13 cellular contexts compared by ENCODE assay signal in genomic region chr6:158211273-158212055, GRCh38. TPM values are rescaled to one million over a fixed set of nuclear protein-coding genes. Genes with fewer than 3 reads are reported as not detected.
DNase-seq lines count a peak whose midpoint lies in the region; ATAC-seq and TF ChIP-seq lines count a peak whose summit lies in the region.
"Had no signal": no experiment of that assay in that cellular context is flagged by ENCODE, and none has a peak within 500 bp of the region (broad histone marks: within the 10 kb centered on the region; RNA-seq: fewer than 3 reads in every experiment).

No MANE protein-coding gene starts in this region.

- 79 to 88% methylated on average over 3 of the region's 3 CpGs for WGBS in GM23248 (ENCODE audit: low coverage in 1 of 2, low lambda C conversion rate in 2 of 2, missing lambda C conversion rate in 2 of 2), 2 experiments

- H4K20me1 ChIP-seq in GM23248 (ENCODE audit: insufficient read depth) = no peaks in the 10 kb centered on the region

- peak; percentile 59 for DNase-seq in DMS53 (lab: John Stamatoyannopoulos, UW)
- DNase-seq in DMS53 treated with DMSO at 0.1 percent for 48 hours (lab: John Stamatoyannopoulos, UW; ENCODE audit: unreplicated experiment) = no peak
- peak; percentile 60 for DNase-seq in GM23248
- peak; percentile 66 for DNase-seq in fibroblast of the aortic adventitia (ENCODE audit: low read depth)
- no peak for DNase-seq in AG20443 (ENCODE audit: low spot score)
- DNase-seq in NCI-H748 treated with DMSO at 0.1 percent for 48 hours (lab: John Stamatoyannopoulos, UW) = no peak
- DNase-seq: DMS79 treated with DMSO at 0.1 percent for 48 hours; effector CD4-positive, alpha-beta T cell; stimulated activated CD4-positive, alpha-beta T cell treated with anti-CD3 and anti-CD28 coated beads, Interleukin-2, amount 100 ng/mL, for 24 hours had no signal

- H3K4me3 ChIP-seq in GM23248 = no peak overlapping the region
- H3K4me3 ChIP-seq in fibroblast of the aortic adventitia (ENCODE audit: low read depth, low read length) = no peak overlapping the region

- peaks cover 26% of the 10 kb centered on the region for H3K4me1 ChIP-seq in GM23248 (ENCODE audit: insufficient read depth)
- H3K4me1 ChIP-seq: parathyroid adenoma had no signal

- ATAC-seq in activated T-helper 17 cell treated with anti-CD3 and anti-CD28 coated beads, Interleukin-2, amount 50 U/mL, for 72 hours (replicated peaks) = no peak
- no peak for ATAC-seq in HG03457 (IDR thresholded peaks at IDR 0.05; ENCODE audit: unreplicated experiment)
- ATAC-seq: Right ventricle myocardium inferior had no signal

- H3K27me3 Mint-ChIP-seq in activated T-helper 17 cell treated with anti-CD3 and anti-CD28 coated beads, Interleukin-2, amount 50 U/mL, for 72 hours = peaks cover 3% of the 10 kb centered on the region

- H3K36me3 Mint-ChIP-seq in activated T-helper 17 cell treated with anti-CD3 and anti-CD28 coated beads, Interleukin-2, amount 50 U/mL, for 72 hours (ENCODE audit: low read depth) = no peaks in the 10 kb centered on the region

- H3K27ac Mint-ChIP-seq in activated T-helper 17 cell treated with anti-CD3 and anti-CD28 coated beads, Interleukin-2, amount 50 U/mL, for 72 hours = peak overlapping the region; percentile 79

- peaks cover 7% of the 10 kb centered on the region for H3K4me1 Mint-ChIP-seq in activated T-helper 17 cell treated with anti-CD3 and anti-CD28 coated beads, Interleukin-2, amount 50 U/mL, for 72 hours

- no peaks in the 10 kb centered on the region for H3K9me3 ChIP-seq in GM23248 (ENCODE audit: low read depth)

- in situ Hi-C loops in GM23248 (cut with MboI) = no loop called here

- no peak for TF ChIP-seq CTCF in fibroblast of the aortic adventitia (IDR thresholded peaks at IDR 0.05; ENCODE audit: insufficient read depth, low read length)

- H3K9me2 ChIP-seq in GM23248 (ENCODE audit: insufficient read depth) = no peaks in the 10 kb centered on the region

- peaks cover 18% of the 10 kb centered on the region for H3F3A ChIP-seq in GM23248 (ENCODE audit: insufficient read depth)

- H3K4me2 ChIP-seq in GM23248 (ENCODE audit: unreplicated experiment) = peak overlapping the region; percentile 38

- H3K36me3 ChIP-seq in GM23248 (ENCODE audit: low read depth) = no peaks in the 10 kb centered on the region

- no peak overlapping the region for H3K4me3 Mint-ChIP-seq in activated T-helper 17 cell treated with anti-CD3 and anti-CD28 coated beads, Interleukin-2, amount 50 U/mL, for 72 hours

- no peaks in the 10 kb centered on the region for H3K79me2 ChIP-seq in GM23248 (ENCODE audit: insufficient read depth)
- H3K79me2 ChIP-seq: parathyroid adenoma had no signal

- peak overlapping the region; percentile 36 for H2AFZ ChIP-seq in GM23248
- H2AFZ ChIP-seq: parathyroid adenoma had no signal

- H3K27ac ChIP-seq in GM23248 = peak overlapping the region; percentile 72
- H3K27ac ChIP-seq: parathyroid adenoma had no signal

- H3K27me3 ChIP-seq in GM23248 (replicated peaks; ENCODE audit: insufficient read depth) = no peaks in the 10 kb centered on the region

- H3K9ac ChIP-seq in GM23248 = peak overlapping the region; percentile 27; the same call in 1 of the 2 replicates
- H3K9ac ChIP-seq: parathyroid adenoma had no signal

- H3K9me3 Mint-ChIP-seq in activated T-helper 17 cell treated with anti-CD3 and anti-CD28 coated beads, Interleukin-2, amount 50 U/mL, for 72 hours = no peaks in the 10 kb centered on the region

RNA-seq across cellular contexts. Expression of gene GTF2H5, which starts 43.3 kb away (rescaled TPM):
- total RNA-seq in GM23248 (2014; rRNA removed; shearing (Covaris generic)) = 4.2 and 7.6 TPM in 2 replicates
- 73.1 and 75.1 TPM in 2 replicates for polyA plus RNA-seq in GM23248 (2016; fragmentation: Nextera tagmentation; extraction: Ambion mirVana)
- total RNA-seq in activated T-helper 17 cell treated with anti-CD3 and anti-CD28 coated beads, Interleukin-2, amount 50 U/mL, for 72 hours = 10 to 100 TPM; 11.8 to 19.8 TPM
- 10.5 and 48.6 TPM in 2 replicates for total RNA-seq in fibroblast of the aortic adventitia (ENCODE audit: low replicate concordance)

RNA-seq across cellular contexts. Expression of gene SERAC1, which starts 43.4 kb away (rescaled TPM):
- total RNA-seq in GM23248 (2014; rRNA removed; shearing (Covaris generic)) = 10.5 and 10.8 TPM in 2 replicates
- 7.2 and 8.4 TPM in 2 replicates for polyA plus RNA-seq in GM23248 (2016; fragmentation: Nextera tagmentation; extraction: Ambion mirVana)
- 1 to 10 TPM; 4.3 to 6.4 TPM for total RNA-seq in activated T-helper 17 cell treated with anti-CD3 and anti-CD28 coated beads, Interleukin-2, amount 50 U/mL, for 72 hours
- total RNA-seq in fibroblast of the aortic adventitia (ENCODE audit: low replicate concordance) = 7.4 and 11.2 TPM in 2 replicates

Comparison
In these comparisons a context has a peak if more than half of its experiments do, and no peak if none do; other contexts are left out.
1. DNase-seq: peak in DMS53 (single experiment), GM23248 (single experiment) and fibroblast of the aortic adventitia (single experiment); none in DMS53 treated with DMSO at 0.1 percent for 48 hours (single experiment), AG20443 (single experiment) and NCI-H748 treated with DMSO at 0.1 percent for 48 hours (single experiment).